In genomic region chr15:48510976-48511375, GRCh38 we compare ENCODE assay signal across 17 cellular contexts.
DNase-seq lines count a peak whose midpoint lies in the region; ATAC-seq and TF ChIP-seq lines count a peak whose summit lies in the region.
"Had no signal": no experiment of that assay in that cellular context is flagged by ENCODE, and none has a peak within 500 bp of the region (broad histone marks: within the 10 kb centered on the region; RNA-seq: fewer than 3 reads in every experiment).

No MANE protein-coding gene starts in this region.

- H3K36me3 ChIP-seq in adipocyte (ENCODE audit: control insufficient read depth, insufficient read depth, low read length, severe bottlenecking) = peaks cover 94% of the 10 kb centered on the region
- peaks cover 0 to 97% (median 37%) of the 10 kb centered on the region in 9 donors for H3K36me3 ChIP-seq in heart left ventricle

- 66 to 71% (median 67%) methylated on average over 6 of the region's 6 CpGs for WGBS in heart left ventricle, 4 donors

- no peak for TF ChIP-seq CTCF in heart left ventricle (IDR thresholded peaks at IDR 0.05)

- intact Hi-C loops in heart left ventricle (cut with DNase I) = loop anchor here in 3 of 10 donors (10.0 kb wide), 4 partner anchors 124 to 294 kb away; partner anchors contain the start of gene FBN1 (in 1 of the 3)

- H3K9ac ChIP-seq in adipocyte (ENCODE audit: low read length) = peak overlapping the region; percentile 6

- ATAC-seq in heart left ventricle (peak in 3 of 4 donors; percentile 66 to 78 (median 67)), HG03460 (IDR thresholded peaks at IDR 0.05; ENCODE audit: unreplicated experiment) (no peak), GM21515 (IDR thresholded peaks at IDR 0.05; ENCODE audit: unreplicated experiment) (no peak), HG02973 (IDR thresholded peaks at IDR 0.05; ENCODE audit: unreplicated experiment) (no peak), GM21717 (IDR thresholded peaks at IDR 0.05; ENCODE audit: unreplicated experiment) (no peak)
- ATAC-seq: activated T-helper 17 cell treated with anti-CD3 and anti-CD28 coated beads, Interleukin-2, amount 50 U/mL, for 72 hours; Panc1 had no signal

- no peaks in the 10 kb centered on the region for H3K27me3 ChIP-seq in adipocyte (replicated peaks; ENCODE audit: control insufficient read depth, insufficient read depth, low read length)
- no peaks in the 10 kb centered on the region for H3K27me3 ChIP-seq in heart left ventricle
- H3K27me3 ChIP-seq: neutrophil had no signal

- no peaks in the 10 kb centered on the region for H3K9me3 ChIP-seq in adipocyte (ENCODE audit: control insufficient read depth, low read length)
- peaks cover 0 to 3% (median 0%) of the 10 kb centered on the region in 12 donors for H3K9me3 ChIP-seq in heart left ventricle
- H3K9me3 ChIP-seq: neutrophil had no signal

- H3K27ac ChIP-seq in heart left ventricle = peak overlapping the region in 1 of 12 donors; percentile 30
- H3K27ac ChIP-seq: neutrophil had no signal

- H3K4me1 ChIP-seq in adipocyte (ENCODE audit: control insufficient read depth, insufficient read depth, low read length) = peaks cover 32% of the 10 kb centered on the region
- H3K4me1 ChIP-seq in heart left ventricle = peaks cover 0 to 14% (median 0%) of the 10 kb centered on the region in 12 donors

- DNase-seq in AG08396 (ENCODE audit: low spot score) = peak; percentile 52
- DNase-seq in adipocyte (ENCODE audit: low read depth) = no peak
- DNase-seq in heart left ventricle = no peak
- peak; percentile 16 for DNase-seq in pons (ENCODE audit: low spot score)
- DNase-seq: activated B cell treated with CpG ODN at 0.5 μM for 24 hours; midbrain; NCI-H2171 treated with DMSO at 0.1 percent for 48 hours; NCI-H774; small intestine; stimulated activated naive CD4-positive, alpha-beta T cell treated with Interleukin-2 at 50 U/mL for 16 hours had no signal

- TF ChIP-seq POLR2A in heart left ventricle (IDR thresholded peaks at IDR 0.05) = no peak

- no peak overlapping the region for H3K4me3 ChIP-seq in adipocyte (ENCODE audit: low read length)
- H3K4me3 ChIP-seq in heart left ventricle = no peak overlapping the region

Comparison
In these comparisons a context has a peak if more than half of its experiments do, and no peak if none do; other contexts are left out.
1. DNase-seq: peak in AG08396 (single experiment) and pons (single experiment); none in adipocyte (single experiment) and heart left ventricle (0 of 5).
2. ATAC-seq: peak in heart left ventricle (3 of 4); none in HG03460 (single experiment), GM21515 (single experiment), HG02973 (single experiment) and GM21717 (single experiment).